Comparison of ENCODE assay signal across 28 cellular contexts in genomic region chr6:144785056-144785455, GRCh38.
"Had no signal": no experiment of that assay in that cellular context is flagged by ENCODE, and none has a peak within 500 bp of the region (broad histone marks: within the 10 kb centered on the region; RNA-seq: fewer than 3 reads in every experiment).

No MANE protein-coding gene starts in this region.

- H3K27ac Mint-ChIP-seq: nephron; neural progenitor cell; stimulated activated effector memory CD8-positive, alpha-beta T cell treated with anti-CD3 and anti-CD28 coated beads, Interleukin-12 subunit alpha, Interleukin-12 subunit beta, amount 100 ng/mL, for 72 hours; stimulated activated naive B cell treated with anti-CD40 and anti-IgM and Interleukin-4, amounts not matched to agents 10 μg/mL and 1 μg/mL and 100 μg/mL, for 72 hours; stimulated activated naive CD8-positive, alpha-beta T cell treated with anti-CD3 and anti-CD28 coated beads, Interleukin-15, Interleukin-2, amounts not matched to agents 100 ng/mL and 50 ng/mL, for 24 hours; type B pancreatic cell had no signal

- H3K4me1 Mint-ChIP-seq: nephron; stimulated activated naive B cell treated with anti-CD40 and anti-IgM and Interleukin-4, amounts not matched to agents 10 μg/mL and 1 μg/mL and 100 μg/mL, for 72 hours had no signal

- H3K4me3 Mint-ChIP-seq: naive thymus-derived CD4-positive, alpha-beta T cell; natural killer cell; nephron; neural progenitor cell; stimulated activated effector memory CD8-positive, alpha-beta T cell treated with anti-CD3 and anti-CD28 coated beads, Interleukin-12 subunit alpha, Interleukin-12 subunit beta, amount 100 ng/mL, for 72 hours; stimulated activated naive B cell treated with anti-CD40 and anti-IgM and Interleukin-4, amounts not matched to agents 10 μg/mL and 1 μg/mL and 100 μg/mL, for 72 hours; stimulated activated naive CD8-positive, alpha-beta T cell treated with anti-CD3 and anti-CD28 coated beads, Interleukin-15, Interleukin-2, amounts not matched to agents 100 ng/mL and 50 ng/mL, for 24 hours; type B pancreatic cell had no signal

- H3K9me3 Mint-ChIP-seq: naive thymus-derived CD4-positive, alpha-beta T cell; natural killer cell; nephron; neural progenitor cell; stimulated activated effector memory CD8-positive, alpha-beta T cell treated with anti-CD3 and anti-CD28 coated beads, Interleukin-12 subunit alpha, Interleukin-12 subunit beta, amount 100 ng/mL, for 72 hours; stimulated activated naive B cell treated with anti-CD40 and anti-IgM and Interleukin-4, amounts not matched to agents 10 μg/mL and 1 μg/mL and 100 μg/mL, for 72 hours; stimulated activated naive CD8-positive, alpha-beta T cell treated with anti-CD3 and anti-CD28 coated beads, Interleukin-15, Interleukin-2, amounts not matched to agents 100 ng/mL and 50 ng/mL, for 24 hours; type B pancreatic cell had no signal

- DNase-seq: naive thymus-derived CD4-positive, alpha-beta T cell; natural killer cell; occipital lobe; ovary; posterior cingulate gyrus; retina; right lobe of liver; sigmoid colon; small intestine; stimulated activated CD4-positive, alpha-beta T cell treated with anti-CD3 and anti-CD28 coated beads, Interleukin-15, amount 100 ng/mL, for 24 hours; stimulated activated CD4-positive, alpha-beta T cell treated with anti-CD3 and anti-CD28 coated beads, Interleukin-2, amount 100 ng/mL, for 24 hours; stimulated activated CD4-positive, alpha-beta T cell treated with anti-CD3 and anti-CD28 coated beads, Interleukin-2, amount 100 ng/mL, for 48 hours; stimulated activated CD4-positive, alpha-beta T cell treated with anti-CD3 and anti-CD28 coated beads, Interleukin-4, amount 100 ng/mL, for 24 hours; stimulated activated naive B cell treated with anti-CD40 and anti-IgM and Interleukin-4, amounts not matched to agents 10 μg/mL and 1 μg/mL and 100 μg/mL, for 72 hours; stimulated activated naive CD4-positive, alpha-beta T cell treated with Interleukin-2 at 50 U/mL for 16 hours; stomach; tibial artery; transverse colon; upper lobe of right lung; uterus had no signal

- H3K27me3 Mint-ChIP-seq: naive thymus-derived CD4-positive, alpha-beta T cell; stimulated activated naive B cell treated with anti-CD40 and anti-IgM and Interleukin-4, amounts not matched to agents 10 μg/mL and 1 μg/mL and 100 μg/mL, for 72 hours; stimulated activated naive CD8-positive, alpha-beta T cell treated with anti-CD3 and anti-CD28 coated beads, Interleukin-15, Interleukin-2, amounts not matched to agents 100 ng/mL and 50 ng/mL, for 24 hours; type B pancreatic cell had no signal

- ATAC-seq: naive thymus-derived CD4-positive, alpha-beta T cell; natural killer cell; right cardiac atrium; right lobe of liver; stimulated activated effector memory CD8-positive, alpha-beta T cell treated with anti-CD3 and anti-CD28 coated beads, Interleukin-12 subunit alpha, Interleukin-12 subunit beta, amount 100 ng/mL, for 72 hours; stimulated activated naive B cell treated with anti-CD40 and anti-IgM and Interleukin-4, amounts not matched to agents 10 μg/mL and 1 μg/mL and 100 μg/mL, for 72 hours; upper lobe of right lung had no signal

- H3K4me3 ChIP-seq: neural progenitor cell, ovary, prostate gland, right lobe of liver, sigmoid colon, stomach, thoracic aorta, tibial artery, transverse colon, upper lobe of right lung, uterus had no signal
